8 cellular contexts compared by ENCODE assay signal in genomic region chr14:70808023-70808401, GRCh38. TPM values are rescaled to one million over a fixed set of nuclear protein-coding genes. Genes with fewer than 3 reads are reported as not detected.
DNase-seq lines count a peak whose midpoint lies in the region; ATAC-seq and TF ChIP-seq lines count a peak whose summit lies in the region.

No MANE protein-coding gene starts in this region.

- H3K4me1 Mint-ChIP-seq in activated CD8-positive, alpha-beta T cell treated with anti-CD3 and anti-CD28 coated beads for 36 hours (ENCODE audit: low read depth), result peaks cover 12% of the 10 kb centered on the region

- no peaks in the 10 kb centered on the region for H3K9me2 ChIP-seq in Loucy (replicated peaks; ENCODE audit: low read depth, low read length)

- H4K20me1 ChIP-seq in Loucy (ENCODE audit: insufficient read depth, low read length, poor library complexity, severe bottlenecking), result peaks cover 8% of the 10 kb centered on the region

- peak; percentile 38 for ATAC-seq in activated CD8-positive, alpha-beta T cell treated with anti-CD3 and anti-CD28 coated beads for 36 hours
- ATAC-seq in esophagus mucosa (peak; percentile 18), gastrocnemius medialis (no peak)

- H3K27me3 Mint-ChIP-seq in activated CD8-positive, alpha-beta T cell treated with anti-CD3 and anti-CD28 coated beads for 36 hours, result no peaks in the 10 kb centered on the region

- peak overlapping the region; percentile 3 for H3K9ac ChIP-seq in Loucy (ENCODE audit: low read depth, low read length, poor library complexity, severe bottlenecking)

- no peaks in the 10 kb centered on the region for H3K36me3 ChIP-seq in Loucy (ENCODE audit: insufficient read depth, low read length)
- no peaks in the 10 kb centered on the region for H3K36me3 ChIP-seq in gastrocnemius medialis

- H3K36me3 Mint-ChIP-seq in activated CD8-positive, alpha-beta T cell treated with anti-CD3 and anti-CD28 coated beads for 36 hours (ENCODE audit: low read depth), result peaks cover 4% of the 10 kb centered on the region

- DNase-seq in GM12864 (ENCODE audit: low read depth) (peak; percentile 59), gastrocnemius medialis (no peak), NCI-H2029 treated with DMSO at 0.1 percent for 48 hours (lab: John Stamatoyannopoulos, UW) (no peak), superior temporal gyrus (ENCODE audit: extremely low spot score) (no peak), hippocampal formation (lab: John Stamatoyannopoulos, UW) (no peak)
- DNase-seq in activated CD8-positive, alpha-beta T cell treated with anti-CD3 and anti-CD28 coated beads for 36 hours, result peak; percentile 82

- TF ChIP-seq POLR2A in gastrocnemius medialis (IDR thresholded peaks at IDR 0.05), result no peak

- TF ChIP-seq CTCF in GM12864 (IDR thresholded peaks at IDR 0.05; ENCODE audit: low read depth, low read length, missing control alignments) (no peak), Loucy (conservative IDR thresholded peaks at IDR 0.05; ENCODE audit: low read length) (no peak), gastrocnemius medialis (IDR thresholded peaks at IDR 0.05 in 4 of 5, conservative IDR thresholded peaks at IDR 0.05 in 1 of 5) (no peak)
- no peak for TF ChIP-seq CTCF in activated CD8-positive, alpha-beta T cell treated with anti-CD3 and anti-CD28 coated beads for 36 hours (IDR thresholded peaks at IDR 0.05)

- CTCF ChIA-PET in activated CD8-positive, alpha-beta T cell treated with anti-CD3 and anti-CD28 coated beads for 36 hours (lab: Charles Lee), result interaction anchor here (4.0 kb wide), 1 partner anchor 10 kb away, joined by 40 read pairs; no protein-coding TSS in a partner anchor

- in situ Hi-C loops in gastrocnemius medialis (cut with MboI; ENCODE audit: low sequenced_read_pairs in 4 of 4), result loop anchor here in 1 of 4 donors (25.0 kb wide), 1 partner anchor 154 kb away; no protein-coding TSS in a partner anchor

- H3K9me3 ChIP-seq in Loucy (ENCODE audit: insufficient read depth, low read depth, low read length) (no peaks in the 10 kb centered on the region), gastrocnemius medialis (no peaks in the 10 kb centered on the region)

- no peaks in the 10 kb centered on the region for H3K79me2 ChIP-seq in Loucy (ENCODE audit: insufficient read depth, low read length)

- no peaks in the 10 kb centered on the region for H3K9me3 Mint-ChIP-seq in activated CD8-positive, alpha-beta T cell treated with anti-CD3 and anti-CD28 coated beads for 36 hours

- H3K4me1 ChIP-seq in Loucy (ENCODE audit: insufficient read depth, low read length, poor library complexity, severe bottlenecking) (peaks cover 21% of the 10 kb centered on the region), gastrocnemius medialis (peaks cover 6 to 10% of the 10 kb centered on the region in 2 donors)

- intact Hi-C loops in activated CD8-positive, alpha-beta T cell treated with anti-CD3 and anti-CD28 coated beads for 36 hours (cut with micrococcal nuclease), result no loop called here
- intact Hi-C loops in gastrocnemius medialis (cut with DNase I; ENCODE audit: low total_unique reads), result loop anchor here (2.0 to 5.0 kb wide), 2 partner anchors 15 to 166 kb away; partner anchors contain the start of gene TTC9

- POLR2A ChIA-PET in activated CD8-positive, alpha-beta T cell treated with anti-CD3 and anti-CD28 coated beads for 36 hours (lab: Charles Lee), result interaction anchor here (0.8 to 3.1 kb wide), 4 partner anchors 14 to 165 kb away, joined by 3 to 14 read pairs (median 5); partner anchors contain the start of gene PCNX1

- no peaks in the 10 kb centered on the region for H3K27me3 ChIP-seq in Loucy (ENCODE audit: insufficient read depth, low read length, poor library complexity, severe bottlenecking)
- peaks cover 0 to 7% (median 0%) of the 10 kb centered on the region in 3 donors for H3K27me3 ChIP-seq in gastrocnemius medialis

- H3K4me3 ChIP-seq in GM12864 (ENCODE audit: low read depth, low read length) (peak overlapping the region; percentile 93), Loucy (ENCODE audit: low read length, poor library complexity, severe bottlenecking) (peak overlapping the region; percentile 77), gastrocnemius medialis (peak overlapping the region; percentile 62 to 85 (median 76))

- H2AFZ ChIP-seq in Loucy (ENCODE audit: low read length), result peak overlapping the region; percentile 78

- H3K27ac ChIP-seq in gastrocnemius medialis, result peak overlapping the region in 1 of 4 donors; percentile 49

- H3K27ac Mint-ChIP-seq in activated CD8-positive, alpha-beta T cell treated with anti-CD3 and anti-CD28 coated beads for 36 hours, result peak overlapping the region; percentile 89

- no peak overlapping the region for H3K4me3 Mint-ChIP-seq in activated CD8-positive, alpha-beta T cell treated with anti-CD3 and anti-CD28 coated beads for 36 hours

- H3F3A ChIP-seq in Loucy (ENCODE audit: low read depth), result no peaks in the 10 kb centered on the region

- H3K4me2 ChIP-seq in Loucy (ENCODE audit: low read depth, low read length, poor library complexity, severe bottlenecking), result peak overlapping the region; percentile 75

RNA-seq across cellular contexts. Expression of gene MAP3K9, which starts 1.3 kb away (rescaled TPM):
- 1 to 10 TPM; 8.0 to 9.6 TPM for total RNA-seq in activated CD8-positive, alpha-beta T cell treated with anti-CD3 and anti-CD28 coated beads for 36 hours
- total RNA-seq in esophagus mucosa (20.1 TPM), gastrocnemius medialis (1 to 10 TPM; 2.4 to 5.0 (median 2.5) TPM)

Comparison
In these comparisons a context has a peak if more than half of its experiments do, and no peak if none do; other contexts are left out.
1. DNase-seq: peak in GM12864 (single experiment) and activated CD8-positive, alpha-beta T cell treated with anti-CD3 and anti-CD28 coated beads for 36 hours (single experiment); none in gastrocnemius medialis (0 of 2), NCI-H2029 treated with DMSO at 0.1 percent for 48 hours (single experiment), superior temporal gyrus (single experiment) and hippocampal formation (0 of 2).
2. ATAC-seq: peak in activated CD8-positive, alpha-beta T cell treated with anti-CD3 and anti-CD28 coated beads for 36 hours (single experiment) and esophagus mucosa (single experiment); none in gastrocnemius medialis (0 of 2).
3. Peak in every context shown above with its lines, with median percentiles within 50 percentile points of each other: H3K4me3 ChIP-seq.